Comparison of ENCODE assay signal across 3 cellular contexts in the genomic region with DNA sequence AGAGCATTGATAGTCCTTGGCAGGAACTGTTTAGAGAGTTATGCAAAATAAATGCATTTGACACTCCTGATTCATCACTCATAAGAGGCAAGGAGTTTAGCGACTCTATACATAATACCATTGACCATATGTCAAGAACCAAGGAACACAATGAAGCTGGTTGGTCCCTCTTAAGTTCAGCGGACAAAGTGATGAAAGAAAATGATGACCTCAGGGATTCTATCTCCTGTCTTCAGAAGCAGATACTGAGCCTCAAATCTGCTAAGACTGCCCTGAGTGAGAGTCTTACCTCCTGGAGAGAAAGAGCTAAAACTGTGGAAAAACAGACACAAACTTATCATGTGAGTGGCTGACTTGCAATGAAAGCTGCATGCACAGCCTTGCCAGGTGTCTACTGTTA.
TF ChIP-seq lines count a peak whose summit lies in the region.

No MANE protein-coding gene starts in this region.

TF ChIP-seq in HepG2, 621 proteins besides CTCF, POLR2A, EP300 and RAD21:
- peak; percentile 59; the same call in 1 of the 2 replicates for TF ChIP-seq MAFF (IDR thresholded peaks at IDR 0.05; ENCODE audit: low read depth, low read length)
- no peak for TF ChIP-seq TCF12 (IDR thresholded peaks at IDR 0.05)
- TF ChIP-seq TCF12 (CRISPR knock-in tag; IDR thresholded peaks at IDR 0.05): no peak
- no peak for TF ChIP-seq MXI1 (IDR thresholded peaks at IDR 0.05; ENCODE audit: borderline replicate concordance, low read depth, low read length)
- TF ChIP-seq ASH2L (IDR thresholded peaks at IDR 0.05; ENCODE audit: insufficient read length, low read depth, low read length): no peak
- peak; percentile 54 to 85; a peak in 3 of 4 replicates for TF ChIP-seq MAFK (conservative IDR thresholded peaks at IDR 0.05 in 1 of 2, IDR thresholded peaks at IDR 0.05 in 1 of 2; ENCODE audit: low read length in 2 of 2)
TF ChIP-seq in HepG2: peak in this region for 2.

TF ChIP-seq in A549, 52 proteins besides CTCF, POLR2A, EP300 and RAD21:
- no peak for TF ChIP-seq TFCP2L1 (CRISPR knock-in tag; IDR thresholded peaks at IDR 0.05)
- peak; percentile 12 for TF ChIP-seq MAFK (IDR thresholded peaks at IDR 0.05; ENCODE audit: partially characterized antibody)

TF ChIP-seq in IMR-90, 13 proteins besides CTCF, POLR2A, EP300 and RAD21:
- TF ChIP-seq RFX5 (IDR thresholded peaks at IDR 0.05; ENCODE audit: low read depth, low read length) (no peak), MAFK (IDR thresholded peaks at IDR 0.05; ENCODE audit: low read depth, low read length) (peak; percentile 27; the same call in 1 of the 2 replicates)
